Comparison of ENCODE assay signal across 8 cellular contexts in the genomic region with DNA sequence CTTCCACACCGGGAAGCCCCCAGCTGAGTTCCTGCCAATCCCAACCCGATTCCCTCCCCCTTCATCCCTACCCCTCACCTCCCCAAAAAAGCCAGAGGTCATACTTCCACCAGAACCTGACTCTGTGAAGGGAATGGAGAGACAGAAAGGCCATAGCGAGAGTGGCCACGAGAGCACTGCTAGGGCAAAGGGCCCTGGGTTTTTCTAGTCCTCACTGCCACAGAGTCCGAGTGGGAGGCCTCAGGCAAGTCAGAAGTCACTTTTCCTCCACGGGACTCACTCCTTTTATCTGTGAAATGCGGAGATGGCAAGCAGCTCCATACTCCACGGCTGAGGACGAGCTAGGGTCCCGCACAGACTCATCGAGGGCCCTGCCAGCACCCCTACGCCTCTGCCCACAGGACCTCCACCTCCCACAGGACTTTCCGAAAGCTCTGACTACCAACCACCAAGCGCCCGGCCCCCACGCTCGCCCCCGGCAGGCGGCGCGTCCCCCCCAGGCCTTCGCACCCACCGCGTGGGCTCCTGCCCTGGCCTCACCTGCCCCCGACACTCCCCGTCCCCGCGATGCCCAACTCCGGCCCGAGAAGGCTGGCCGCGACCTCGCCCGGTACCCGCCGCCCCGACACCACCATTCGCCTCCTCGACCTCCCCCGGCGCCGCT. TPM values are rescaled to one million over a fixed set of nuclear protein-coding genes. Genes with fewer than 3 reads are reported as not detected.
DNase-seq lines count a peak whose midpoint lies in the region; ATAC-seq and TF ChIP-seq lines count a peak whose summit lies in the region.

No MANE protein-coding gene starts in this region.

- ATAC-seq in HG02642 (IDR thresholded peaks at IDR 0.05; ENCODE audit: poor library complexity, unreplicated experiment): peak; percentile 24
- peak; percentile 5 for ATAC-seq in Right ventricle myocardium superior (ENCODE audit: poor library complexity)
- ATAC-seq in psoas muscle: peak; percentile 15 to 32 (median 27)

- TF ChIP-seq CTCF in GM12865 (IDR thresholded peaks at IDR 0.05; ENCODE audit: insufficient read depth, low read depth, low read length, missing control alignments): peak; percentile 35
- TF ChIP-seq CTCF in RWPE1 (conservative IDR thresholded peaks at IDR 0.05; ENCODE audit: low read depth): no peak
- TF ChIP-seq CTCF in psoas muscle (IDR thresholded peaks at IDR 0.05): peak; percentile 9
- peak in 1 of 3 experiments; percentile 18 for TF ChIP-seq CTCF in vagina (IDR thresholded peaks at IDR 0.05)

- peaks cover 30% of the 10 kb centered on the region for H3K4me1 ChIP-seq in psoas muscle
- H3K4me1 ChIP-seq in vagina: peaks cover 53% of the 10 kb centered on the region

- peak in 1 of 2 donors; percentile 4 for TF ChIP-seq POLR2A in vagina (IDR thresholded peaks at IDR 0.05)

- H3K36me3 ChIP-seq in psoas muscle (ENCODE audit: insufficient read depth in 1 of 2, low read depth in 1 of 2) (peaks cover 0 to 22% of the 10 kb centered on the region in 2 donors), vagina (no peaks in the 10 kb centered on the region)

- H3K4me3 ChIP-seq in GM12865 (ENCODE audit: low read depth, low read length): peak overlapping the region; percentile 88
- H3K4me3 ChIP-seq in psoas muscle: peak overlapping the region; percentile 74
- H3K4me3 ChIP-seq in vagina: peak overlapping the region; percentile 59 to 83

- POLR2A ChIA-PET in RWPE1 (lab: Yijun Ruan, JAX; ENCODE audit: low non-redundant PET): interaction anchor here (1.7 kb wide), 1 partner anchor 96 kb away, joined by 3 read pairs; no protein-coding TSS in a partner anchor

- CTCF ChIA-PET in RWPE1 (lab: Yijun Ruan, JAX): interaction anchor here (0.7 to 1.3 kb wide), 5 partner anchors 37 to 147 kb away, joined by 3 to 4 read pairs (median 4); a partner anchor contains a TSS

- intact Hi-C loops in Right ventricle myocardium superior (cut with DNase I): loop anchor here (5.0 kb wide), 1 partner anchor 96 kb away; no protein-coding TSS in a partner anchor
- intact Hi-C loops in psoas muscle (cut with DNase I): loop anchor here (5.0 kb wide), 3 partner anchors 36 to 101 kb away; no protein-coding TSS in a partner anchor
- intact Hi-C loops in vagina (cut with DNase I): loop anchor here (5.0 kb wide), 1 partner anchor 96 kb away; no protein-coding TSS in a partner anchor

- H3K9me3 ChIP-seq in psoas muscle (no peaks in the 10 kb centered on the region), vagina (no peaks in the 10 kb centered on the region)

- no peaks in the 10 kb centered on the region for H3K27me3 ChIP-seq in psoas muscle (ENCODE audit: insufficient read depth in 3 of 3, low read length in 2 of 3)
- no peaks in the 10 kb centered on the region for H3K27me3 ChIP-seq in vagina

- WGBS in psoas muscle, 3 donors: 2 to 3% (median 2%) methylated on average over 27 to 42 of the region's 42 CpGs

- peak; percentile 65 for DNase-seq in GM12865 (ENCODE audit: low read depth)
- peak; percentile 21 for DNase-seq in RWPE1 (ENCODE audit: low spot score)
- peak; percentile 70 for DNase-seq in activated naive CD4-positive, alpha-beta T cell treated with anti-CD3 and anti-CD28 coated beads, Interleukin-2, amount 50 U/mL, for 16 hours
- DNase-seq in Right ventricle myocardium superior: peak; percentile 49
- DNase-seq in psoas muscle: peak; percentile 50 to 70
- no peak for DNase-seq in vagina (ENCODE audit: extremely low spot score in 2 of 2)
- no peak for DNase-seq in NCI-H510A (lab: John Stamatoyannopoulos, UW)

- H3K27ac ChIP-seq in RWPE1: peak overlapping the region; percentile 90
- peak overlapping the region; percentile 77 for H3K27ac ChIP-seq in psoas muscle
- H3K27ac ChIP-seq in vagina: peak overlapping the region; percentile 84

RNA-seq across cellular contexts. Expression of a gene that starts 0.8 kb away (rescaled TPM):
- total RNA-seq in Right ventricle myocardium superior: 60.4 TPM
- total RNA-seq in psoas muscle: 10 to 100 TPM; 29.0 to 72.7 (median 50.3) TPM
- polyA plus RNA-seq in psoas muscle: 10 to 100 TPM; 10.4 to 59.1 (median 25.3) TPM
- 57.7 TPM for total RNA-seq in vagina

Comparison
In these comparisons a context has a peak if more than half of its experiments do, and no peak if none do; other contexts are left out.
1. DNase-seq: peak in GM12865 (single experiment), RWPE1 (single experiment), activated naive CD4-positive, alpha-beta T cell treated with anti-CD3 and anti-CD28 coated beads, Interleukin-2, amount 50 U/mL, for 16 hours (single experiment), Right ventricle myocardium superior (single experiment) and psoas muscle (2 of 2); none in vagina (0 of 2) and NCI-H510A (single experiment).
2. Peak in every context shown above with its lines, with median percentiles within 50 percentile points of each other: H3K4me3 ChIP-seq, ATAC-seq and H3K27ac ChIP-seq.